Comparison of ENCODE assay signal across 16 cellular contexts in genomic region chr2:68716948-68717661, GRCh38. TPM values are rescaled to one million over a fixed set of nuclear protein-coding genes. Genes with fewer than 3 reads are reported as not detected.
DNase-seq lines count a peak whose midpoint lies in the region; ATAC-seq and TF ChIP-seq lines count a peak whose summit lies in the region.
"Had no signal": no experiment of that assay in that cellular context is flagged by ENCODE, and none has a peak within 500 bp of the region (broad histone marks: within the 10 kb centered on the region; RNA-seq: fewer than 3 reads in every experiment).

No MANE protein-coding gene starts in this region.

- H3K27ac ChIP-seq in RWPE1 (no peak overlapping the region), MM.1S (ENCODE audit: low read length) (no peak overlapping the region)
- H3K27ac ChIP-seq: esophagus squamous epithelium, uterus had no signal

- H3K27me3 Mint-ChIP-seq in activated CD8-positive, alpha-beta memory T cell treated with anti-CD3 and anti-CD28 coated beads, Interleukin-2, amount 10 ng/mL, durations not matched to agents 7 days and 5 days, result no peaks in the 10 kb centered on the region
- peaks cover 4% of the 10 kb centered on the region for H3K27me3 Mint-ChIP-seq in activated T-helper 1 cell treated with anti-CD3 and anti-CD28 coated beads, Interleukin-12 subunit alpha, Interleukin-12 subunit beta, Interleukin-2, Interleukin-4 antibody, amounts not matched to agents 30 ng/mL and 10 ng/mL and 1 ng/mL, durations not matched to agents 14 hours and 24 hours and 36 hours (ENCODE audit: insufficient read depth)

- H3K27ac Mint-ChIP-seq in activated CD8-positive, alpha-beta memory T cell treated with anti-CD3 and anti-CD28 coated beads, Interleukin-2, amount 10 ng/mL, durations not matched to agents 7 days and 5 days, result peak overlapping the region; percentile 74
- H3K27ac Mint-ChIP-seq in activated T-helper 1 cell treated with anti-CD3 and anti-CD28 coated beads, Interleukin-12 subunit alpha, Interleukin-12 subunit beta, Interleukin-2, Interleukin-4 antibody, amounts not matched to agents 30 ng/mL and 10 ng/mL and 1 ng/mL, durations not matched to agents 14 hours and 24 hours and 36 hours, result peak overlapping the region; percentile 73
- H3K27ac Mint-ChIP-seq in stimulated activated effector memory CD8-positive, alpha-beta T cell treated with anti-CD3 and anti-CD28 coated beads, Interleukin-12 subunit alpha, Interleukin-12 subunit beta, amount 100 ng/mL, for 72 hours, result no peak overlapping the region
- H3K27ac Mint-ChIP-seq: HFFc6 had no signal

- H3K9me2 ChIP-seq in MM.1S (replicated peaks; ENCODE audit: insufficient read depth, low read length), result no peaks in the 10 kb centered on the region

- intact Hi-C loops in activated T-helper 1 cell treated with anti-CD3 and anti-CD28 coated beads, Interleukin-12 subunit alpha, Interleukin-12 subunit beta, Interleukin-2, Interleukin-4 antibody, amounts not matched to agents 30 ng/mL and 10 ng/mL and 1 ng/mL, durations not matched to agents 14 hours and 24 hours and 36 hours (cut with micrococcal nuclease), result loop anchor here (1.0 to 5.0 kb wide), 12 partner anchors 10 to 335 kb away; partner anchors contain the start of genes APLF, ARHGAP25 and FBXO48

- H3K4me2 ChIP-seq in MM.1S (ENCODE audit: low read depth, low read length), result no peak overlapping the region

- H3K4me3 Mint-ChIP-seq in activated CD8-positive, alpha-beta memory T cell treated with anti-CD3 and anti-CD28 coated beads, Interleukin-2, amount 10 ng/mL, durations not matched to agents 7 days and 5 days, result no peak overlapping the region
- peak overlapping the region; percentile 11 for H3K4me3 Mint-ChIP-seq in activated T-helper 1 cell treated with anti-CD3 and anti-CD28 coated beads, Interleukin-12 subunit alpha, Interleukin-12 subunit beta, Interleukin-2, Interleukin-4 antibody, amounts not matched to agents 30 ng/mL and 10 ng/mL and 1 ng/mL, durations not matched to agents 14 hours and 24 hours and 36 hours
- peak overlapping the region; percentile 34 for H3K4me3 Mint-ChIP-seq in stimulated activated effector memory CD8-positive, alpha-beta T cell treated with anti-CD3 and anti-CD28 coated beads, Interleukin-12 subunit alpha, Interleukin-12 subunit beta, amount 100 ng/mL, for 72 hours
- H3K4me3 Mint-ChIP-seq: HFFc6 had no signal

- ATAC-seq in activated CD8-positive, alpha-beta memory T cell treated with anti-CD3 and anti-CD28 coated beads, Interleukin-2, amount 10 ng/mL, durations not matched to agents 7 days and 5 days, result peak; percentile 78
- peak; percentile 39 for ATAC-seq in HG02870 (IDR thresholded peaks at IDR 0.05; ENCODE audit: unreplicated experiment)
- ATAC-seq in stimulated activated effector memory CD8-positive, alpha-beta T cell treated with anti-CD3 and anti-CD28 coated beads, Interleukin-12 subunit alpha, Interleukin-12 subunit beta, amount 100 ng/mL, for 72 hours, result peak; percentile 96

- CTCF ChIA-PET in activated CD8-positive, alpha-beta memory T cell treated with anti-CD3 and anti-CD28 coated beads, Interleukin-2, amount 10 ng/mL, durations not matched to agents 7 days and 5 days (lab: Charles Lee), result interaction anchor here (1.0 to 4.3 kb wide), 20 partner anchors 8 to 254 kb away, joined by 3 to 34 read pairs (median 6); partner anchors contain the start of gene ARHGAP25
- CTCF ChIA-PET in RWPE1 (lab: Yijun Ruan, JAX), result interaction anchor here (0.7 to 1.4 kb wide), 2 partner anchors 121 to 229 kb away, joined by 5 to 6 read pairs; no protein-coding TSS in a partner anchor

- POLR2A ChIA-PET in RWPE1 (lab: Yijun Ruan, JAX; ENCODE audit: low non-redundant PET), result no interaction called here

- H3K4me3 ChIP-seq in MM.1S (ENCODE audit: low read length), result no peak overlapping the region
- H3K4me3 ChIP-seq: esophagus squamous epithelium, skin epidermis, uterus had no signal

- peaks cover 17% of the 10 kb centered on the region for H3F3A ChIP-seq in MM.1S (ENCODE audit: insufficient read depth, low read length)

- no peaks in the 10 kb centered on the region for H3K27me3 ChIP-seq in MM.1S (replicated peaks; ENCODE audit: insufficient read depth, low read length)
- H3K27me3 ChIP-seq: esophagus squamous epithelium, uterus had no signal

- peaks cover 48% of the 10 kb centered on the region for H3K4me1 ChIP-seq in MM.1S (ENCODE audit: low read length)
- H3K4me1 ChIP-seq: uterus had no signal

- H2AFZ ChIP-seq in MM.1S (ENCODE audit: low read length), result no peak overlapping the region

- peaks cover 81% of the 10 kb centered on the region for H3K4me1 Mint-ChIP-seq in activated CD8-positive, alpha-beta memory T cell treated with anti-CD3 and anti-CD28 coated beads, Interleukin-2, amount 10 ng/mL, durations not matched to agents 7 days and 5 days
- H3K4me1 Mint-ChIP-seq in activated T-helper 1 cell treated with anti-CD3 and anti-CD28 coated beads, Interleukin-12 subunit alpha, Interleukin-12 subunit beta, Interleukin-2, Interleukin-4 antibody, amounts not matched to agents 30 ng/mL and 10 ng/mL and 1 ng/mL, durations not matched to agents 14 hours and 24 hours and 36 hours (ENCODE audit: low read depth), result peaks cover 90% of the 10 kb centered on the region
- peaks cover 78% of the 10 kb centered on the region for H3K4me1 Mint-ChIP-seq in stimulated activated effector memory CD8-positive, alpha-beta T cell treated with anti-CD3 and anti-CD28 coated beads, Interleukin-12 subunit alpha, Interleukin-12 subunit beta, amount 100 ng/mL, for 72 hours

- peaks cover 4% of the 10 kb centered on the region for H3K36me3 Mint-ChIP-seq in activated CD8-positive, alpha-beta memory T cell treated with anti-CD3 and anti-CD28 coated beads, Interleukin-2, amount 10 ng/mL, durations not matched to agents 7 days and 5 days
- H3K36me3 Mint-ChIP-seq in activated T-helper 1 cell treated with anti-CD3 and anti-CD28 coated beads, Interleukin-12 subunit alpha, Interleukin-12 subunit beta, Interleukin-2, Interleukin-4 antibody, amounts not matched to agents 30 ng/mL and 10 ng/mL and 1 ng/mL, durations not matched to agents 14 hours and 24 hours and 36 hours (ENCODE audit: low read depth), result peaks cover 10% of the 10 kb centered on the region
- H3K36me3 Mint-ChIP-seq in stimulated activated effector memory CD8-positive, alpha-beta T cell treated with anti-CD3 and anti-CD28 coated beads, Interleukin-12 subunit alpha, Interleukin-12 subunit beta, amount 100 ng/mL, for 72 hours, result peaks cover 10% of the 10 kb centered on the region

- H4K20me1 ChIP-seq in MM.1S (ENCODE audit: insufficient read depth, low read length), result no peaks in the 10 kb centered on the region

- H3K36me3 ChIP-seq in MM.1S (replicated peaks; ENCODE audit: insufficient read depth, low read length), result no peaks in the 10 kb centered on the region
- H3K36me3 ChIP-seq: esophagus squamous epithelium, uterus had no signal

- H3K79me2 ChIP-seq in MM.1S (ENCODE audit: low read length), result no peaks in the 10 kb centered on the region

- no peak overlapping the region for H3K9ac ChIP-seq in MM.1S (ENCODE audit: low read length)

- TF ChIP-seq CTCF in RWPE1 (conservative IDR thresholded peaks at IDR 0.05; ENCODE audit: low read depth) (no peak), MM.1S (IDR thresholded peaks at IDR 0.05; ENCODE audit: low read length) (no peak)

- peak; percentile 86 for DNase-seq in activated CD8-positive, alpha-beta memory T cell treated with anti-CD3 and anti-CD28 coated beads, Interleukin-2, amount 10 ng/mL, durations not matched to agents 7 days and 5 days
- no peak for DNase-seq in activated CD8-positive, alpha-beta memory T cell treated with anti-CD3 and anti-CD28 coated beads for 24 hours
- peak; percentile 55 for DNase-seq in activated T-helper 1 cell treated with anti-CD3 and anti-CD28 coated beads, Interleukin-12 subunit alpha, Interleukin-12 subunit beta, Interleukin-2, Interleukin-4 antibody, amounts not matched to agents 30 ng/mL and 10 ng/mL and 1 ng/mL, durations not matched to agents 14 hours and 24 hours and 36 hours (ENCODE audit: low spot score)
- peak in 1 of 2 donors; percentile 75 for DNase-seq in stimulated activated effector memory CD8-positive, alpha-beta T cell treated with anti-CD3 and anti-CD28 coated beads, Interleukin-12 subunit alpha, Interleukin-12 subunit beta, amount 100 ng/mL, for 72 hours (ENCODE audit: low spot score in 2 of 2)
- no peak for DNase-seq in activated gamma-delta T cell treated with Interleukin-2 at 50 U/mL for 16 hours
- no peak for DNase-seq in RWPE1 (ENCODE audit: low spot score)
- DNase-seq in MM.1S, result no peak
- DNase-seq: DMS79 treated with DMSO at 0.1 percent for 48 hours, esophagus squamous epithelium, HFFc6, NCI-H187, NCI-H748 treated with DMSO at 0.1 percent for 48 hours, SHP77, uterus had no signal

- no peaks in the 10 kb centered on the region for H3K9me3 Mint-ChIP-seq in activated CD8-positive, alpha-beta memory T cell treated with anti-CD3 and anti-CD28 coated beads, Interleukin-2, amount 10 ng/mL, durations not matched to agents 7 days and 5 days (ENCODE audit: low read depth)
- H3K9me3 Mint-ChIP-seq in activated T-helper 1 cell treated with anti-CD3 and anti-CD28 coated beads, Interleukin-12 subunit alpha, Interleukin-12 subunit beta, Interleukin-2, Interleukin-4 antibody, amounts not matched to agents 30 ng/mL and 10 ng/mL and 1 ng/mL, durations not matched to agents 14 hours and 24 hours and 36 hours, result no peaks in the 10 kb centered on the region
- no peaks in the 10 kb centered on the region for H3K9me3 Mint-ChIP-seq in stimulated activated effector memory CD8-positive, alpha-beta T cell treated with anti-CD3 and anti-CD28 coated beads, Interleukin-12 subunit alpha, Interleukin-12 subunit beta, amount 100 ng/mL, for 72 hours
- H3K9me3 Mint-ChIP-seq: HFFc6 had no signal

- no peaks in the 10 kb centered on the region for H3K9me3 ChIP-seq in MM.1S (replicated peaks; ENCODE audit: insufficient read depth, low read length)
- H3K9me3 ChIP-seq: esophagus squamous epithelium, uterus had no signal

RNA-seq across cellular contexts. Expression of gene ARHGAP25, which starts 17.5 kb away (rescaled TPM):
- 100 to 1,000 TPM in 1 of 2 experiments, 10 to 100 TPM in 1; 90.2 to 126 TPM for total RNA-seq in activated CD8-positive, alpha-beta memory T cell treated with anti-CD3 and anti-CD28 coated beads, Interleukin-2, amount 10 ng/mL, durations not matched to agents 7 days and 5 days
- total RNA-seq in activated T-helper 1 cell treated with anti-CD3 and anti-CD28 coated beads, Interleukin-12 subunit alpha, Interleukin-12 subunit beta, Interleukin-2, Interleukin-4 antibody, amounts not matched to agents 30 ng/mL and 10 ng/mL and 1 ng/mL, durations not matched to agents 14 hours and 24 hours and 36 hours, result 71.6 and 74.2 TPM in 2 replicates
- total RNA-seq: HFFc6 had no signal

Comparison
In these comparisons a context has a peak if more than half of its experiments do, and no peak if none do; other contexts are left out.
1. DNase-seq: peak in activated CD8-positive, alpha-beta memory T cell treated with anti-CD3 and anti-CD28 coated beads, Interleukin-2, amount 10 ng/mL, durations not matched to agents 7 days and 5 days (single experiment) and activated T-helper 1 cell treated with anti-CD3 and anti-CD28 coated beads, Interleukin-12 subunit alpha, Interleukin-12 subunit beta, Interleukin-2, Interleukin-4 antibody, amounts not matched to agents 30 ng/mL and 10 ng/mL and 1 ng/mL, durations not matched to agents 14 hours and 24 hours and 36 hours (single experiment); none in activated CD8-positive, alpha-beta memory T cell treated with anti-CD3 and anti-CD28 coated beads for 24 hours (single experiment), activated gamma-delta T cell treated with Interleukin-2 at 50 U/mL for 16 hours (single experiment), RWPE1 (single experiment) and MM.1S (single experiment).
2. ATAC-seq: peak in every context shown above with its lines; median percentile 96 in stimulated activated effector memory CD8-positive, alpha-beta T cell treated with anti-CD3 and anti-CD28 coated beads, Interleukin-12 subunit alpha, Interleukin-12 subunit beta, amount 100 ng/mL, for 72 hours; 78 in activated CD8-positive, alpha-beta memory T cell treated with anti-CD3 and anti-CD28 coated beads, Interleukin-2, amount 10 ng/mL, durations not matched to agents 7 days and 5 days; 39 in HG02870.